ENCODE assay signal across 21 cellular contexts in the genomic region with DNA sequence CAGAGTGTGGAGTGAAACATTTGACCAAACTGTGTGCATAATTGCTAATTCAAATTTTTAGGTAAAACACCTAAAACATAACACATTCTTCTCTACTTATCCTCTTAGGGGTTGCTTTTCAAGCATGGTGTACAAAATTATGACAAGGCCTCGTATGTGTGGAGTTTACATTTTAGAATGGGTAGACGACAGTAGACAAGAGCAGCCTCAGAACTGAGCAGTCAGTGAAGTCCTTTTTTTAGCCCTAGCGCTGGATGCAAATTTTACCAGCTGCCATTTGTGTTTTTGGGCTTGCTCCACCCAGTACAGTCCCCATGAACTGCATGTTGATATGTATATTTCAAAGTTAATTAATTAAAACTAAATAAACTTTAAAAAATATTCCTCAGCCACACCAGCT.
"Had no signal": no experiment of that assay in that cellular context is flagged by ENCODE, and none has a peak within 500 bp of the region (broad histone marks: within the 10 kb centered on the region; RNA-seq: fewer than 3 reads in every experiment).

No MANE protein-coding gene starts in this region.

- H3K4me3 Mint-ChIP-seq: immature natural killer cell; natural killer cell treated with Interleukin-12 subunit alpha and Interleukin-12 subunit beta and Interleukin-15 and Interleukin-18, amount 100 ng/mL, for 72 hours; neural progenitor cell had no signal

- H3K27ac ChIP-seq: gastroesophageal sphincter, left ventricle myocardium inferior, lower lobe of right lung, neural progenitor cell, ovary, right atrium auricular region, sigmoid colon, skin epidermis had no signal

- H3K27ac Mint-ChIP-seq: immature natural killer cell; natural killer cell treated with Interleukin-12 subunit alpha and Interleukin-12 subunit beta and Interleukin-15 and Interleukin-18, amount 100 ng/mL, for 72 hours; neural progenitor cell had no signal

- DNase-seq: effector memory CD4-positive, alpha-beta T cell; glutamatergic neuron; immature natural killer cell; kidney; left cardiac atrium; left ventricle myocardium inferior; lower lobe of right lung; mesenchymal stem cell; midbrain; nucleus accumbens; ovary; sigmoid colon; stimulated activated CD4-positive, alpha-beta T cell treated with anti-CD3 and anti-CD28 coated beads, Interleukin-2, amount 100 ng/mL, for 24 hours; stimulated activated naive CD4-positive, alpha-beta T cell treated with Interleukin-2 at 50 U/mL for 16 hours; trophoblast cell had no signal

- H3K27me3 ChIP-seq: right atrium auricular region, sigmoid colon had no signal

- H3K4me1 Mint-ChIP-seq: immature natural killer cell had no signal

- H3K9me3 Mint-ChIP-seq: natural killer cell treated with Interleukin-12 subunit alpha and Interleukin-12 subunit beta and Interleukin-15 and Interleukin-18, amount 100 ng/mL, for 72 hours had no signal

- H3K4me2 ChIP-seq: neural progenitor cell had no signal

- H3K4me1 ChIP-seq: gastroesophageal sphincter, left ventricle myocardium inferior, lower lobe of right lung, neural progenitor cell, right atrium auricular region, sigmoid colon had no signal

- H3K4me3 ChIP-seq: gastroesophageal sphincter, left ventricle myocardium inferior, lower lobe of right lung, neural progenitor cell, ovary, right atrium auricular region, sigmoid colon, skin epidermis had no signal

- H3K36me3 ChIP-seq: gastroesophageal sphincter, left ventricle myocardium inferior, lower lobe of right lung, neural progenitor cell, ovary, right atrium auricular region, sigmoid colon had no signal

- H2AFZ ChIP-seq: neural progenitor cell had no signal

- ATAC-seq: esophagus mucosa; gastroesophageal sphincter; left cardiac atrium; lower lobe of right lung; natural killer cell treated with Interleukin-12 subunit alpha and Interleukin-12 subunit beta and Interleukin-15 and Interleukin-18, amount 100 ng/mL, for 72 hours had no signal

- H3K9ac ChIP-seq: neural progenitor cell had no signal

- H3K9me3 ChIP-seq: lower lobe of right lung, ovary, right atrium auricular region, sigmoid colon had no signal

- H3K36me3 Mint-ChIP-seq: immature natural killer cell; natural killer cell treated with Interleukin-12 subunit alpha and Interleukin-12 subunit beta and Interleukin-15 and Interleukin-18, amount 100 ng/mL, for 72 hours; neural progenitor cell had no signal
